ENCODE assay signal across 35 cellular contexts in the genomic region with DNA sequence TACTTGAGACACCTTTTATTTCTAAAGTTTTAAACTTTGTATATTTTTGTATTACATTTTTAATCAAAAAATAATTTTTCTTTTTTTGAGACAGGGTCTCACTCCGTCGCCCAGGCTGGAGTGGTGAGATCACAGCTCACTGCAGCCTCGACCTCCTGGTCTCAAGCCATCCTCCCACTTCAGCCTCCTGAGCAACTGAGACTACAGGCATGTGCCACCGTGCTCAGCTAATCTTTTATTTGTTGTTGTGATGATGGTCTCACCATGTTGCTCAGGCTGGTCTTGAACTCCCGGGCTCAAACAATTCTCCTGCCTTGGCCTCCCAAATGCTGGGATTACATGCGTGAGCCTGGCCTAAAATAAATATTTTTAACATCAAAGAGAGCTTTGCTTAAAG.
"Had no signal": no experiment of that assay in that cellular context is flagged by ENCODE, and none has a peak within 500 bp of the region (broad histone marks: within the 10 kb centered on the region; RNA-seq: fewer than 3 reads in every experiment).

No MANE protein-coding gene starts in this region.

- H3K27me3 ChIP-seq: adrenal gland, body of pancreas, brain microvascular endothelial cell, breast epithelium had no signal

- DNase-seq: activated CD4-positive, alpha-beta memory T cell treated with anti-CD3 and anti-CD28 coated beads, Interleukin-2, amount 10 ng/mL, durations not matched to agents 7 days and 5 days; activated CD4-positive, alpha-beta T cell treated with anti-CD3 and anti-CD28 coated beads for 1 hour; activated CD4-positive, alpha-beta T cell treated with anti-CD3 and anti-CD28 coated beads for 36 hours; activated CD4-positive, alpha-beta T cell treated with anti-CD3 and anti-CD28 coated beads for 48 hours; activated CD4-positive, alpha-beta T cell treated with anti-CD3 and anti-CD28 coated beads, Interleukin-2, amount 10 ng/mL, durations not matched to agents 7 days and 5 days; activated CD4-positive, alpha-beta T cell treated with anti-CD3 and anti-CD28 coated beads, Interleukin-2, amount 50 U/mL, for 48 hours; activated CD4-positive, CD25-positive, alpha-beta regulatory T cell; activated CD8-positive, alpha-beta memory T cell treated with anti-CD3 and anti-CD28 coated beads for 24 hours; activated CD8-positive, alpha-beta memory T cell treated with anti-CD3 and anti-CD28 coated beads, Interleukin-2, amount 10 ng/mL, durations not matched to agents 7 days and 5 days; activated CD8-positive, alpha-beta memory T cell treated with anti-CD3 and anti-CD28 coated beads, Interleukin-2, amount 50 U/mL, for 48 hours; activated CD8-positive, alpha-beta T cell treated with anti-CD3 and anti-CD28 coated beads, Interleukin-2, amount 10 ng/mL, durations not matched to agents 7 days and 5 days; activated effector memory CD4-positive, alpha-beta T cell treated with Interleukin-2 at 50 U/mL for 16 hours; activated gamma-delta T cell; activated naive CD4-positive, alpha-beta T cell treated with anti-CD3 and anti-CD28 coated beads, Interleukin-2, amount 10 ng/mL, durations not matched to agents 7 days and 5 days; activated naive CD4-positive, alpha-beta T cell treated with Interleukin-2 at 50 U/mL for 16 hours; activated naive CD8-positive, alpha-beta T cell treated with anti-CD3 and anti-CD28 coated beads for 36 hours; activated T-cell treated with anti-CD3 and anti-CD28 coated beads, Interleukin-2, amount 50 U/mL, for 24 hours; activated T-cell treated with anti-CD3 and anti-CD28 coated beads, Interleukin-2, amount 50 U/mL, for 48 hours; adrenal gland; amniotic stem cell; aorta; body of pancreas; brain microvascular endothelial cell; central memory CD4-positive, alpha-beta T cell; T-helper 1 cell; T-helper 2 cell; T-helper 9 cell; WERI-Rb-1 had no signal

- H3K4me1 ChIP-seq: adrenal gland, body of pancreas, breast epithelium had no signal

- H3K36me3 ChIP-seq: adrenal gland, brain microvascular endothelial cell, breast epithelium, WERI-Rb-1 had no signal

- ATAC-seq: activated CD4-positive, alpha-beta T cell treated with anti-CD3 and anti-CD28 coated beads for 36 hours; activated CD4-positive, CD25-positive, alpha-beta regulatory T cell treated with anti-CD3 and anti-CD28 coated beads, Interleukin-2, amount 50 U/mL, for 24 hours; activated CD8-positive, alpha-beta memory T cell treated with anti-CD3 and anti-CD28 coated beads, Interleukin-2, amount 10 ng/mL, durations not matched to agents 7 days and 5 days; activated CD8-positive, alpha-beta T cell treated with anti-CD3 and anti-CD28 coated beads, Interleukin-2, amount 10 ng/mL, durations not matched to agents 7 days and 5 days; body of pancreas; WTC11 had no signal

- H3K36me3 Mint-ChIP-seq: activated CD8-positive, alpha-beta memory T cell treated with anti-CD3 and anti-CD28 coated beads, Interleukin-2, amount 10 ng/mL, durations not matched to agents 7 days and 5 days; activated naive CD4-positive, alpha-beta T cell treated with anti-CD3 and anti-CD28 coated beads, Interleukin-2, amount 10 ng/mL, durations not matched to agents 7 days and 5 days; activated naive CD8-positive, alpha-beta T cell treated with anti-CD3 and anti-CD28 coated beads for 36 hours had no signal

- H3K9me3 Mint-ChIP-seq: activated T-helper 2 cell treated with anti-CD3 and anti-CD28 coated beads, Interferon-gamma antibody, Interleukin-2, Interleukin-4, amounts not matched to agents 10 μg/mL and 5 μg/mL and 100 μg/mL, durations not matched to agents 14 hours and 24 hours and 36 hours had no signal

- H3K9me3 ChIP-seq: adrenal gland, body of pancreas had no signal

- H3K4me3 ChIP-seq: adrenal gland, body of pancreas, breast epithelium had no signal

- H3K27ac ChIP-seq: adrenal gland, body of pancreas, brain microvascular endothelial cell, breast epithelium, WERI-Rb-1 had no signal

- H3K27ac Mint-ChIP-seq: activated CD4-positive, alpha-beta memory T cell treated with anti-CD3 and anti-CD28 coated beads, Interleukin-2, amount 10 ng/mL, durations not matched to agents 7 days and 5 days; activated CD4-positive, alpha-beta T cell treated with anti-CD3 and anti-CD28 coated beads for 36 hours; activated CD4-positive, alpha-beta T cell treated with anti-CD3 and anti-CD28 coated beads, Interleukin-2, amount 10 ng/mL, durations not matched to agents 7 days and 5 days; activated CD8-positive, alpha-beta memory T cell treated with anti-CD3 and anti-CD28 coated beads, Interleukin-2, amount 10 ng/mL, durations not matched to agents 7 days and 5 days; activated CD8-positive, alpha-beta T cell treated with anti-CD3 and anti-CD28 coated beads, Interleukin-2, amount 10 ng/mL, durations not matched to agents 7 days and 5 days; activated naive CD4-positive, alpha-beta T cell treated with anti-CD3 and anti-CD28 coated beads, Interleukin-2, amount 10 ng/mL, durations not matched to agents 7 days and 5 days; activated naive CD4-positive, alpha-beta T cell treated with anti-CD3 and anti-CD28 coated beads, Interleukin-2, amount 50 U/mL, for 24 hours; activated naive CD8-positive, alpha-beta T cell treated with anti-CD3 and anti-CD28 coated beads for 36 hours; activated T-cell treated with anti-CD3 and anti-CD28 coated beads, Interleukin-2, amount 50 U/mL, for 24 hours; activated T-helper 2 cell treated with anti-CD3 and anti-CD28 coated beads, Interferon-gamma antibody, Interleukin-2, Interleukin-4, amounts not matched to agents 10 μg/mL and 5 μg/mL and 100 μg/mL, durations not matched to agents 14 hours and 24 hours and 36 hours; T-helper 1 cell treated with Interleukin-12 subunit alpha and Interleukin-12 subunit beta and Interleukin-4 antibody, amounts not matched to agents 30 μg/mL and 1 μg/mL, for 36 hours; T-helper 2 cell treated with Interferon-gamma antibody and Interleukin-4, amounts not matched to agents 5 μg/mL and 100 μg/mL, for 36 hours; WTC11 had no signal
